Comparison of ENCODE assay signal across 8 cellular contexts in genomic region chr6:169954977-169955376, GRCh38.
"Had no signal": no experiment of that assay in that cellular context is flagged by ENCODE, and none has a peak within 500 bp of the region (broad histone marks: within the 10 kb centered on the region; RNA-seq: fewer than 3 reads in every experiment).

No MANE protein-coding gene starts in this region.

- H3K9me3 Mint-ChIP-seq: IgD-negative memory B cell had no signal

- H3K4me1 ChIP-seq: HAP-1 had no signal

- FAIRE-seq: HTR-8/SVneo had no signal

- DNase-seq: GM23248, GOT3, Kasumi-1, KBM-7 had no signal

- H3K27ac ChIP-seq: GM23248 had no signal

- H3K36me3 ChIP-seq: HAP-1 had no signal

- H3K36me3 Mint-ChIP-seq: IgD-negative memory B cell had no signal

- H3K27ac Mint-ChIP-seq: IgD-negative memory B cell had no signal

- H2AFZ ChIP-seq: GM23248 had no signal

- H3K4me3 ChIP-seq: GM23248, HAP-1 had no signal

- H3K9me3 ChIP-seq: HAP-1 had no signal

- ATAC-seq: HCT116 had no signal

- H3K9ac ChIP-seq: GM23248 had no signal
